In the genomic region with DNA sequence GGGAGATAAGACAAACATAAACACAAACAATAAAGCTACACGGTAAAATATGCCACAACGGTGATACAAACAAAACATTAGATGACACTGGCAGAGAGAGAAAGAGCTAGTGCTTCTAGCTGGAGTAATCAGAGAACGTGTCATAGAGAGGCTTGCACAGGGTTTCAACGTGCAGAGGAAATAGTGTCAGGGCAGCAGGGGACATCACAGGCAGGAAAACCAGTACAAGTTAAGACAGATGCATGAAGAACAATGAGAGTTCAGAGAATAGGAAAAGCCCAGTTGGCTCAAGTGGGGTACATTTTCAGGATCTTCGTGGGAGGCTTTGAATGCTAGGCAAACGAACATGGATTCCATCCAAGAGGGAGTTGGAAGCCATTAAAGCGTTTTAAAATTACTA, we compare ENCODE assay signal across 24 cellular contexts.
"Had no signal": no experiment of that assay in that cellular context is flagged by ENCODE, and none has a peak within 500 bp of the region (broad histone marks: within the 10 kb centered on the region; RNA-seq: fewer than 3 reads in every experiment).

No MANE protein-coding gene starts in this region.

- ATAC-seq: activated naive CD4-positive, alpha-beta T cell treated with anti-CD3 and anti-CD28 coated beads, Interleukin-2, amount 50 U/mL, for 72 hours; activated T-helper 17 cell treated with anti-CD3 and anti-CD28 coated beads, Interleukin-2, amount 50 U/mL, for 72 hours; foreskin keratinocyte; mucosa of descending colon; WTC11 had no signal

- H3K36me3 Mint-ChIP-seq: neural progenitor cell had no signal

- H3K4me3 ChIP-seq: mucosa of descending colon, neural progenitor cell, spleen, testis had no signal

- H3K27ac ChIP-seq: brain microvascular endothelial cell, epithelial cell of prostate, foreskin keratinocyte, neural progenitor cell, spleen had no signal

- H3K4me1 ChIP-seq: foreskin keratinocyte, neural progenitor cell, spleen had no signal

- H3K4me3 Mint-ChIP-seq: activated T-cell treated with anti-CD3 and anti-CD28 coated beads, Interleukin-2, amount 50 U/mL, for 24 hours; activated T-helper 17 cell treated with anti-CD3 and anti-CD28 coated beads, Interleukin-2, amount 50 U/mL, for 72 hours; central memory CD8-positive, alpha-beta T cell; neural progenitor cell; type B pancreatic cell; WTC11 had no signal

- H3K9me3 ChIP-seq: mucosa of descending colon, testis had no signal

- DNase-seq: activated CD8-positive, alpha-beta memory T cell treated with anti-CD3 and anti-CD28 coated beads for 24 hours; activated CD8-positive, alpha-beta memory T cell treated with anti-CD3 and anti-CD28 coated beads, Interleukin-2, amount 50 U/mL, for 4 hours; activated T-cell treated with anti-CD3 and anti-CD28 coated beads, Interleukin-2, amount 50 U/mL, for 24 hours; aorta; brain microvascular endothelial cell; foreskin keratinocyte; glutamatergic neuron; hippocampal formation; kidney glomerular epithelial cell; mesendoderm; mucosa of descending colon; spleen; stimulated activated CD4-positive, alpha-beta T cell treated with anti-CD3 and anti-CD28 coated beads, Interleukin-4, amount 100 ng/mL, for 1 hour; stimulated activated naive CD4-positive, alpha-beta T cell; T-helper 1 cell; T1000; testis had no signal

- H3K9me3 Mint-ChIP-seq: central memory CD8-positive, alpha-beta T cell had no signal

- H3K27me3 ChIP-seq: brain microvascular endothelial cell, foreskin keratinocyte, neural progenitor cell, spleen, testis had no signal

- H3K27ac Mint-ChIP-seq: activated naive CD4-positive, alpha-beta T cell treated with anti-CD3 and anti-CD28 coated beads, Interleukin-2, amount 50 U/mL, for 72 hours; activated T-cell treated with anti-CD3 and anti-CD28 coated beads, Interleukin-2, amount 50 U/mL, for 24 hours; activated T-helper 17 cell treated with anti-CD3 and anti-CD28 coated beads, Interleukin-2, amount 50 U/mL, for 72 hours; neural progenitor cell; type B pancreatic cell; WTC11 had no signal

- H3K36me3 ChIP-seq: brain microvascular endothelial cell, neural progenitor cell had no signal

- H3K27me3 Mint-ChIP-seq: activated T-cell treated with anti-CD3 and anti-CD28 coated beads, Interleukin-2, amount 50 U/mL, for 24 hours; activated T-helper 17 cell treated with anti-CD3 and anti-CD28 coated beads, Interleukin-2, amount 50 U/mL, for 72 hours; central memory CD8-positive, alpha-beta T cell; type B pancreatic cell had no signal
